ENCODE assay signal across 9 cellular contexts in genomic region chr4:98113005-98113404, GRCh38. TPM values are rescaled to one million over a fixed set of nuclear protein-coding genes. Genes with fewer than 3 reads are reported as not detected.
A peak's percentile ranks its signal among the peaks of the same experiment; 100 is the strongest.
DNase-seq lines count a peak whose midpoint lies in the region; ATAC-seq and TF ChIP-seq lines count a peak whose summit lies in the region.
"Had no signal": no experiment of that assay in that cellular context is flagged by ENCODE, and none has a peak within 500 bp of the region (broad histone marks: within the 10 kb centered on the region; RNA-seq: fewer than 3 reads in every experiment).

No MANE protein-coding gene starts in this region.

- no peak overlapping the region for H2AFZ ChIP-seq in OCI-LY3 (ENCODE audit: low read depth, low read length)

- DNase-seq in MCF 10A (ENCODE audit: unreplicated experiment) (peak; percentile 38), breast epithelium (ENCODE audit: low spot score in 2 of 2) (no peak), fibroblast of the conjunctiva (ENCODE audit: low read depth) (peak; percentile 12), type B pancreatic cell (ENCODE audit: extremely low spot score, unreplicated experiment) (no peak)
- DNase-seq in activated CD8-positive, alpha-beta memory T cell treated with anti-CD3 and anti-CD28 coated beads, Interleukin-2, amount 50 U/mL, for 4 hours: no peak
- DNase-seq in activated effector memory CD4-positive, alpha-beta T cell treated with Interleukin-2 at 50 U/mL for 16 hours: no peak

- CTCF ChIA-PET in MCF 10A (lab: Yijun Ruan, JAX): interaction anchor here (0.6 to 1.2 kb wide), 6 partner anchors 20 to 364 kb away, joined by 3 to 4 read pairs (median 3); no protein-coding TSS in a partner anchor

- no peak for ATAC-seq in HG03457 (IDR thresholded peaks at IDR 0.05; ENCODE audit: unreplicated experiment)

- TF ChIP-seq CTCF in MCF 10A (IDR thresholded peaks at IDR 0.05; ENCODE audit: unreplicated experiment): peak; percentile 6
- no peak for TF ChIP-seq CTCF in breast epithelium (IDR thresholded peaks at IDR 0.05)
- peak; percentile 58 for TF ChIP-seq CTCF in OCI-LY3 (IDR thresholded peaks at IDR 0.05; ENCODE audit: low read depth, low read length)
- TF ChIP-seq CTCF in type B pancreatic cell (conservative IDR thresholded peaks at IDR 0.05): peak; percentile 48

- TF ChIP-seq POLR2A in breast epithelium (IDR thresholded peaks at IDR 0.05): no peak

- no peak overlapping the region for H3K4me2 ChIP-seq in OCI-LY3 (ENCODE audit: low read length)

- H3K36me3 Mint-ChIP-seq in MCF 10A (ENCODE audit: insufficient read depth, unreplicated experiment): no peaks in the 10 kb centered on the region
- no peaks in the 10 kb centered on the region for H3K36me3 Mint-ChIP-seq in type B pancreatic cell

- H3K4me1 ChIP-seq in breast epithelium (no peaks in the 10 kb centered on the region), OCI-LY3 (ENCODE audit: low read length) (no peaks in the 10 kb centered on the region)
- H3K4me1 ChIP-seq: SJSA1 had no signal

- H3K36me3 ChIP-seq in breast epithelium (no peaks in the 10 kb centered on the region), OCI-LY3 (replicated peaks; ENCODE audit: low read depth, low read length) (no peaks in the 10 kb centered on the region)
- H3K36me3 ChIP-seq: SJSA1 had no signal

- no peak overlapping the region for H3K9ac ChIP-seq in OCI-LY3 (ENCODE audit: low read length)

- H3K4me3 ChIP-seq in breast epithelium: no peak overlapping the region
- H3K4me3 ChIP-seq in OCI-LY3 (ENCODE audit: low read length): no peak overlapping the region
- H3K4me3 ChIP-seq: SJSA1 had no signal

- peaks cover 8% of the 10 kb centered on the region for H3K9me3 Mint-ChIP-seq in MCF 10A (ENCODE audit: unreplicated experiment)
- H3K9me3 Mint-ChIP-seq in type B pancreatic cell: peaks cover 6% of the 10 kb centered on the region

- POLR2A ChIA-PET in MCF 10A (lab: Yijun Ruan, JAX): interaction anchor here (0.6 to 0.7 kb wide), 2 partner anchors 15 to 30 kb away, joined by 3 read pairs; partner anchors contain the start of gene STPG2

- no peaks in the 10 kb centered on the region for H3K79me2 ChIP-seq in OCI-LY3 (ENCODE audit: low read length)

- H3K27me3 ChIP-seq in breast epithelium: no peaks in the 10 kb centered on the region
- H3K27me3 ChIP-seq in OCI-LY3 (ENCODE audit: low read depth, low read length): no peaks in the 10 kb centered on the region
- H3K27me3 ChIP-seq: SJSA1 had no signal

- no peak overlapping the region for H3K27ac Mint-ChIP-seq in MCF 10A (ENCODE audit: low read depth, unreplicated experiment)
- no peak overlapping the region for H3K27ac Mint-ChIP-seq in type B pancreatic cell

- no peaks in the 10 kb centered on the region for H4K20me1 ChIP-seq in OCI-LY3 (ENCODE audit: insufficient read depth, low read length)

- H3K27me3 Mint-ChIP-seq in MCF 10A (ENCODE audit: insufficient read depth, unreplicated experiment) (no peaks in the 10 kb centered on the region), type B pancreatic cell (peaks cover 5% of the 10 kb centered on the region)

- no peak overlapping the region for H3K27ac ChIP-seq in breast epithelium
- no peak overlapping the region for H3K27ac ChIP-seq in OCI-LY3 (ENCODE audit: low read length)
- H3K27ac ChIP-seq: SJSA1 had no signal

- H3K9me3 ChIP-seq in breast epithelium (peaks cover 6 to 13% of the 10 kb centered on the region in 2 donors), OCI-LY3 (ENCODE audit: insufficient read depth, low read length) (no peaks in the 10 kb centered on the region)
- H3K9me3 ChIP-seq: SJSA1 had no signal

- H3K4me3 Mint-ChIP-seq in MCF 10A (ENCODE audit: unreplicated experiment) (no peak overlapping the region), type B pancreatic cell (no peak overlapping the region)

- intact Hi-C loops in MCF 10A (cut with micrococcal nuclease): no loop called here
- intact Hi-C loops in breast epithelium (cut with DNase I; ENCODE audit: low total_unique reads): no loop called here

- BruUV-seq in MCF 10A (replicated peaks; lab: Mats Ljungman, UMichigan): no TSS peak

- H3K4me1 Mint-ChIP-seq in MCF 10A (ENCODE audit: insufficient read depth, unreplicated experiment) (no peaks in the 10 kb centered on the region), type B pancreatic cell (ENCODE audit: unreplicated experiment) (no peaks in the 10 kb centered on the region)

RNA-seq across cellular contexts. Expression of gene STPG2, which starts 30.3 kb away (rescaled TPM):
- total RNA-seq in MCF 10A (2022): 0.22 and 0.61 TPM in 2 replicates
- total RNA-seq in breast epithelium: 1 to 10 TPM in 2 of 3 donors, under 1 TPM in 1; 0.48 to 3.8 (median 1.6) TPM
- total RNA-seq in type B pancreatic cell (ENCODE audit: low replicate concordance): 0.29 and 0.52 TPM in 2 replicates
- total RNA-seq: SJSA1 had no signal

Comparison
In these comparisons a context has a peak if more than half of its experiments do, and no peak if none do; other contexts are left out.
1. DNase-seq: peak in MCF 10A (single experiment) and fibroblast of the conjunctiva (single experiment); none in breast epithelium (0 of 2), type B pancreatic cell (single experiment), activated CD8-positive, alpha-beta memory T cell treated with anti-CD3 and anti-CD28 coated beads, Interleukin-2, amount 50 U/mL, for 4 hours (single experiment) and activated effector memory CD4-positive, alpha-beta T cell treated with Interleukin-2 at 50 U/mL for 16 hours (single experiment).
2. CTCF ChIP-seq: peak in MCF 10A (single experiment), OCI-LY3 (single experiment) and type B pancreatic cell (single experiment); none in breast epithelium (0 of 3).